In genomic region chr5:317086-317811, GRCh38 we compare ENCODE assay signal across 8 cellular contexts. TPM values are rescaled to one million over a fixed set of nuclear protein-coding genes. Genes with fewer than 3 reads are reported as not detected.
DNase-seq lines count a peak whose midpoint lies in the region; ATAC-seq, FAIRE-seq and TF ChIP-seq lines count a peak whose summit lies in the region.

No MANE protein-coding gene starts in this region.

- intact Hi-C loops in upper lobe of right lung (cut with DNase I), result loop anchor here (10.0 kb wide), 1 partner anchor 118 kb away; no protein-coding TSS in a partner anchor

- peak; percentile 50 to 56 for ATAC-seq in activated CD4-positive, CD25-positive, alpha-beta regulatory T cell treated with anti-CD3 and anti-CD28 coated beads, Interleukin-2, amount 50 U/mL, for 24 hours
- ATAC-seq in GM21576 (IDR thresholded peaks at IDR 0.05; ENCODE audit: unreplicated experiment) (peak; percentile 56), upper lobe of right lung (peak; percentile 54)

- H3K27ac ChIP-seq in SJCRH30, result no peak overlapping the region
- H3K27ac ChIP-seq in upper lobe of right lung, result no peak overlapping the region

- no peaks in the 10 kb centered on the region for H3K4me1 ChIP-seq in SJCRH30
- H3K4me1 ChIP-seq in upper lobe of right lung, result peaks cover 7% of the 10 kb centered on the region

- no peak overlapping the region for H3K4me3 ChIP-seq in SJCRH30
- no peak overlapping the region for H3K4me3 ChIP-seq in bronchial epithelial cell (ENCODE audit: low read depth, low read length)
- no peak overlapping the region for H3K4me3 ChIP-seq in upper lobe of right lung

- no peak for FAIRE-seq in bronchial epithelial cell (lab: Jason Lieb, UNC)

- H3K36me3 ChIP-seq in SJCRH30 (no peaks in the 10 kb centered on the region), bronchial epithelial cell (ENCODE audit: control insufficient read depth, insufficient read depth, low read length) (peaks cover 11% of the 10 kb centered on the region), upper lobe of right lung (peaks cover 34% of the 10 kb centered on the region)

- no peak for DNase-seq in activated CD4-positive, CD25-positive, alpha-beta regulatory T cell treated with anti-CD3 and anti-CD28 coated beads, Interleukin-2, amount 50 U/mL, for 72 hours
- DNase-seq in HT1080 (ENCODE audit: low read depth) (peak; percentile 82), SJCRH30 (peak; percentile 18 to 33), bronchial epithelial cell (ENCODE audit: low read depth) (peak; percentile 31), lung microvascular endothelial cell (ENCODE audit: low read depth in 2 of 2) (peak; percentile 76 to 79), upper lobe of right lung (peak; percentile 67)

- TF ChIP-seq CTCF in bronchial epithelial cell (IDR thresholded peaks at IDR 0.05; ENCODE audit: insufficient read depth, low read length, severe bottlenecking), result peak; percentile 72
- peak; percentile 44 for TF ChIP-seq CTCF in upper lobe of right lung (IDR thresholded peaks at IDR 0.05)

- H3K27me3 ChIP-seq in SJCRH30, result no peaks in the 10 kb centered on the region
- H3K27me3 ChIP-seq in bronchial epithelial cell (ENCODE audit: control insufficient read depth, insufficient read depth, low read length), result peaks cover 17% of the 10 kb centered on the region
- peaks cover 11% of the 10 kb centered on the region for H3K27me3 ChIP-seq in upper lobe of right lung

- H3K9me3 ChIP-seq in SJCRH30 (replicated peaks) (no peaks in the 10 kb centered on the region), upper lobe of right lung (no peaks in the 10 kb centered on the region)

RNA-seq across cellular contexts. Expression of gene AHRR, which starts 4.3 kb away (rescaled TPM):
- 2.1 and 2.4 TPM in 2 replicates for total RNA-seq in HT1080 (2014; rRNA removed; shearing (Covaris generic))
- polyA plus RNA-seq in HT1080 (2015; cell fraction: cytosol; rRNA removed), result 2.7 and 3.7 TPM in 2 replicates
- 5.1 and 6.8 TPM in 2 replicates for polyA plus RNA-seq in HT1080 (2015; cell fraction: nucleus; rRNA removed)
- 0.15 and 0.20 TPM in 2 replicates for total RNA-seq in SJCRH30 (2014; rRNA removed; shearing (Covaris generic))
- total RNA-seq in bronchial epithelial cell (0.51 and 0.53 TPM in 2 replicates), lung microvascular endothelial cell (1.4 and 2.4 TPM in 2 replicates), upper lobe of right lung (11.3 TPM)

RNA-seq across cellular contexts. Expression of gene PDCD6, which starts 45.8 kb away (rescaled TPM):
- 384 and 389 TPM in 2 replicates for total RNA-seq in HT1080 (2014; rRNA removed; shearing (Covaris generic))
- 257 and 294 TPM in 2 replicates for polyA plus RNA-seq in HT1080 (2015; cell fraction: cytosol; rRNA removed)
- polyA plus RNA-seq in HT1080 (2015; cell fraction: nucleus; rRNA removed), result 180 and 185 TPM in 2 replicates
- 40.1 and 43.8 TPM in 2 replicates for total RNA-seq in SJCRH30 (2014; rRNA removed; shearing (Covaris generic))
- total RNA-seq in bronchial epithelial cell (189 and 195 TPM in 2 replicates), lung microvascular endothelial cell (101 and 140 TPM in 2 replicates), upper lobe of right lung (69.5 TPM)
